1 cellular context compared by ENCODE assay signal in the genomic region with DNA sequence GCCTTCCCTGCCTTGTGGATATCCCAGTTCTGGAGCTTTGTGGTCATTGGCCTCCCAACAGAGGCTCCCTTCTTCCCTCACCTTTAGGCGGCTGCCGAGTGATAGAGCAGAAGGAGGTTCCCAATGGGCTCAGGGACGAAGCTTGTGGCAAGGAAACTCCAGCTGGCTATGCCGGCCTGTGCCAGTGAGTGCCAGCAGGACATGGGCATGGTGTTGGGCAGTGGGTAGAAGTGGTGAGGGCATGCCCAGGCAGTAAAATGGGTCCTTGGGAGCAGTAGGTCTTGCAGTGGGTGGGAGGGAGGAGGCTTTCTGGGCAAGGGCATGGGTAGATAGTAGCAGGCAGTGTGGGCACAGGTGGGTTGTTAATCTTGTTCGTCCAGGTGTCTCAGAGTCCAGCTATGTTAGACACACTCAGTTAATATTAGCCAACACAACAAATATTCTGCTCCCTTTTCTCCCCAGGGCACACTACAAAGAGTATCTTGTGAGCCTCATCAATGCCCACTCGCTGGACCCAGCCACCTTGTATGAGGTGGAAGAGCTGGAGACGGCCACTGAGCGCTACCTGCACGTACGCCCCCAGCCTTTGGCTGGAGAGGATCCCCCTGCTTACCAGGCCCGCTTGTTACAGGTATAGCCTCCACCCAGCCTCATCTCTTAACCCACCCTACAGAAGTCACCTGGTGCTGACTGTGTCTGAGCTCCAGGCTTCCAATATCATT.
TF ChIP-seq lines count a peak whose summit lies in the region.

No MANE protein-coding gene starts in this region.

TF ChIP-seq in H1, 55 proteins besides CTCF, POLR2A, EP300 and RAD21:
- TF ChIP-seq YY1 (IDR thresholded peaks at IDR 0.05; ENCODE audit: low read depth, low read length) (no peak), SP2 (IDR thresholded peaks at IDR 0.05; ENCODE audit: low read length) (no peak), SP4 (IDR thresholded peaks at IDR 0.05; ENCODE audit: low read length) (no peak)
